9 cellular contexts compared by ENCODE assay signal in genomic region chr7:115274-115911, GRCh38.
A peak's percentile ranks its signal among the peaks of the same experiment; 100 is the strongest.
DNase-seq lines count a peak whose midpoint lies in the region; ATAC-seq, FAIRE-seq and TF ChIP-seq lines count a peak whose summit lies in the region.
"Had no signal": no experiment of that assay in that cellular context is flagged by ENCODE, and none has a peak within 500 bp of the region (broad histone marks: within the 10 kb centered on the region; RNA-seq: fewer than 3 reads in every experiment).

No MANE protein-coding gene starts in this region.

- no peak for ATAC-seq in HepG2
- ATAC-seq in HG03159 (IDR thresholded peaks at IDR 0.05; ENCODE audit: unreplicated experiment), result no peak

- H4K20me1 ChIP-seq in HepG2 (ENCODE audit: insufficient read depth, low read length), result no peaks in the 10 kb centered on the region

- TF ChIP-seq EP300 in HepG2 (IDR thresholded peaks at IDR 0.05; ENCODE audit: low read depth in 2 of 2, low read length in 2 of 2) (no peak), HepG2 (CRISPR knock-in tag; IDR thresholded peaks at IDR 0.05; ENCODE audit: borderline replicate concordance) (no peak)

- H3K4me3 Mint-ChIP-seq in endodermal cell, result no peak overlapping the region
- no peak overlapping the region for H3K4me3 Mint-ChIP-seq in activated naive CD8-positive, alpha-beta T cell treated with anti-CD3 and anti-CD28 coated beads for 36 hours

- no peak for TF ChIP-seq CTCF in liver (IDR thresholded peaks at IDR 0.05; ENCODE audit: low read depth, low read length, missing input control)
- no peak for TF ChIP-seq CTCF in HepG2 (CRISPR knock-in tag; IDR thresholded peaks at IDR 0.05)
- TF ChIP-seq CTCF in endodermal cell (conservative IDR thresholded peaks at IDR 0.05), result no peak

- H3K4me3 ChIP-seq in liver (ENCODE audit: low read depth in 1 of 3, low read length in 3 of 3) (no peak overlapping the region), HepG2 (replicated peaks in 1 of 3; ENCODE audit: insufficient read depth in 1 of 3, low read depth in 2 of 3, low read length in 3 of 3) (no peak overlapping the region), endodermal cell (ENCODE audit: low read length) (no peak overlapping the region)

- H3K4me1 ChIP-seq in liver (ENCODE audit: control insufficient read depth in 4 of 4, insufficient read depth in 4 of 4, low read length in 3 of 4) (peaks cover 0 to 12% (median 3%) of the 10 kb centered on the region in 4 donors), HepG2 (ENCODE audit: insufficient read depth, low read length) (peaks cover 2% of the 10 kb centered on the region), endodermal cell (ENCODE audit: control insufficient read depth, insufficient read depth, low read length) (no peaks in the 10 kb centered on the region)

- POLR2A ChIA-PET in HepG2 (lab: Yijun Ruan, JAX), result no interaction called here

- H3K9me3 ChIP-seq in liver (ENCODE audit: control insufficient read depth in 4 of 4, low read length in 3 of 4), result peaks cover 0 to 5% (median 0%) of the 10 kb centered on the region in 4 donors
- H3K9me3 ChIP-seq in HepG2 (ENCODE audit: low read length), result no peaks in the 10 kb centered on the region
- peaks cover 6% of the 10 kb centered on the region for H3K9me3 ChIP-seq in endodermal cell (ENCODE audit: control insufficient read depth, low read length)

- no peak overlapping the region for H2AFZ ChIP-seq in HepG2 (ENCODE audit: low read length)

- no peak for DNase-seq in HepG2 (ENCODE audit: low spot score)
- DNase-seq in endodermal cell, result peak; percentile 6
- peak; percentile 40 for DNase-seq in midbrain (lab: John Stamatoyannopoulos, UW)
- no peak for DNase-seq in stimulated activated CD4-positive, alpha-beta T cell treated with anti-CD3 and anti-CD28 coated beads, Interleukin-4, amount 100 ng/mL, for 1 hour
- no peak for DNase-seq in activated naive CD8-positive, alpha-beta T cell treated with anti-CD3 and anti-CD28 coated beads for 36 hours
- no peak for DNase-seq in OCI-M2 (lab: John Stamatoyannopoulos, UW; ENCODE audit: unreplicated experiment)
- DNase-seq: ACHN had no signal

- FAIRE-seq in HepG2 (lab: Jason Lieb, UNC), result no peak

- WGBS in liver, result 62% methylated on average over 12 of the region's 12 CpGs
- 43% methylated on average over 12 of the region's 12 CpGs for WGBS in HepG2 (ENCODE audit: low lambda C conversion rate)
- 92 to 95% methylated on average over 4 to 12 of the region's 12 CpGs for WGBS in endodermal cell (ENCODE audit: insufficient coverage in 1 of 2, insufficient read length in 1 of 2), 2 experiments

- H3K27ac Mint-ChIP-seq in endodermal cell, result no peak overlapping the region
- no peak overlapping the region for H3K27ac Mint-ChIP-seq in activated naive CD8-positive, alpha-beta T cell treated with anti-CD3 and anti-CD28 coated beads for 36 hours

- intact Hi-C loops in HepG2 (cut with micrococcal nuclease; ENCODE audit: unreplicated experiment), result no loop called here

- H3K9me3 Mint-ChIP-seq in endodermal cell, result peaks cover 33% of the 10 kb centered on the region
- peaks cover 27% of the 10 kb centered on the region for H3K9me3 Mint-ChIP-seq in activated naive CD8-positive, alpha-beta T cell treated with anti-CD3 and anti-CD28 coated beads for 36 hours

- in situ Hi-C loops in HepG2 (cut with HindIII; ENCODE audit: extremely low pct_ligation_motif_present, low pct_unique_long_range_greater_than_20kb), result no loop called here

- H3K27me3 Mint-ChIP-seq in endodermal cell (ENCODE audit: insufficient read depth), result peaks cover 3% of the 10 kb centered on the region
- peaks cover 53% of the 10 kb centered on the region for H3K27me3 Mint-ChIP-seq in activated naive CD8-positive, alpha-beta T cell treated with anti-CD3 and anti-CD28 coated beads for 36 hours

- H3K4me1 Mint-ChIP-seq in endodermal cell, result peaks cover 10% of the 10 kb centered on the region
- peaks cover 2% of the 10 kb centered on the region for H3K4me1 Mint-ChIP-seq in activated naive CD8-positive, alpha-beta T cell treated with anti-CD3 and anti-CD28 coated beads for 36 hours

- no TSS peak for BruUV-seq in HepG2 (replicated peaks; lab: Mats Ljungman, UMichigan)

- H3K4me2 ChIP-seq in HepG2 (ENCODE audit: low read depth, low read length), result no peak overlapping the region

- TF ChIP-seq POLR2A in HepG2 (IDR thresholded peaks at IDR 0.05; ENCODE audit: insufficient read depth in 1 of 2, low read depth in 2 of 2, low read length in 2 of 2), result no peak

- H3K36me3 ChIP-seq in liver (ENCODE audit: control insufficient read depth in 4 of 4, insufficient read depth in 3 of 4, low read depth in 1 of 4, low read length in 3 of 4) (no peaks in the 10 kb centered on the region), HepG2 (replicated peaks in 1 of 2; ENCODE audit: control insufficient read depth in 1 of 2, insufficient read depth in 2 of 2, low read length in 2 of 2) (no peaks in the 10 kb centered on the region), endodermal cell (ENCODE audit: control insufficient read depth, insufficient read depth, low read length) (no peaks in the 10 kb centered on the region)

- H3K9ac ChIP-seq in liver (ENCODE audit: low read depth in 1 of 2, low read length in 2 of 2) (no peak overlapping the region), HepG2 (ENCODE audit: insufficient read depth, low read depth, low read length) (no peak overlapping the region), endodermal cell (ENCODE audit: extremely low read depth, low read length, poor library complexity, severe bottlenecking) (no peak overlapping the region)

- TF ChIP-seq RAD21 in liver (IDR thresholded peaks at IDR 0.05) (no peak), HepG2 (CRISPR knock-in tag; IDR thresholded peaks at IDR 0.05) (no peak)

- H3K27me3 ChIP-seq in liver (ENCODE audit: control insufficient read depth in 4 of 4, insufficient read depth in 4 of 4, low read length in 3 of 4) (no peaks in the 10 kb centered on the region), HepG2 (ENCODE audit: control insufficient read depth in 1 of 2, insufficient read depth in 2 of 2, low read length in 2 of 2) (peaks cover 2 to 34% of the 10 kb centered on the region in 2 experiments; a peak in 4 of 5 replicates), endodermal cell (ENCODE audit: control insufficient read depth, insufficient read depth, low read length, poor library complexity, severe bottlenecking) (no peaks in the 10 kb centered on the region)

- CTCF ChIA-PET in HepG2 (lab: Yijun Ruan, JAX; ENCODE audit: low intra/inter-chr PET ratio, low total read pairs), result no interaction called here

- H3K27ac ChIP-seq in liver (ENCODE audit: low read depth in 1 of 2, low read length in 2 of 2) (peak overlapping the region; percentile 36 to 38), HepG2 (ENCODE audit: extremely low read length, insufficient read depth, low read length) (no peak overlapping the region), endodermal cell (ENCODE audit: low read depth, low read length) (no peak overlapping the region)

- no peaks in the 10 kb centered on the region for H3K79me2 ChIP-seq in HepG2 (ENCODE audit: insufficient read depth, low read length)

- peaks cover 7% of the 10 kb centered on the region for H3K36me3 Mint-ChIP-seq in endodermal cell (ENCODE audit: low read depth)
- H3K36me3 Mint-ChIP-seq in activated naive CD8-positive, alpha-beta T cell treated with anti-CD3 and anti-CD28 coated beads for 36 hours, result peaks cover 1% of the 10 kb centered on the region

TF ChIP-seq in liver, 16 proteins besides CTCF, POLR2A, EP300 and RAD21:
- TF ChIP-seq SP1 (IDR thresholded peaks at IDR 0.05) (peak; percentile 31), NR2F2 (IDR thresholded peaks at IDR 0.05) (peak; percentile 21), YY1 (IDR thresholded peaks at IDR 0.05) (no peak), RXRA (IDR thresholded peaks at IDR 0.05) (peak; percentile 14 to 49)
TF ChIP-seq in liver: peak in this region for 3.

TF ChIP-seq in HepG2, 621 proteins besides CTCF, POLR2A, EP300 and RAD21:
- TF ChIP-seq MLXIP (CRISPR knock-in tag; IDR thresholded peaks at IDR 0.05; ENCODE audit: borderline replicate concordance), result no peak
- no peak for TF ChIP-seq DNMT3B (CRISPR knock-in tag; conservative IDR thresholded peaks at IDR 0.05)
- no peak for TF ChIP-seq ZNF136 (CRISPR knock-in tag; IDR thresholded peaks at IDR 0.05; ENCODE audit: low read depth)
- TF ChIP-seq ATM (IDR thresholded peaks at IDR 0.05; ENCODE audit: borderline replicate concordance), result no peak
TF ChIP-seq in HepG2: peak in this region for 0.

Comparison
In these comparisons a context has a peak if more than half of its experiments do, and no peak if none do; other contexts are left out.
1. H3K27ac ChIP-seq: peak in liver (2 of 2); none in HepG2 (single experiment) and endodermal cell (single experiment).
2. DNase-seq: peak in endodermal cell (single experiment) and midbrain (single experiment); none in HepG2 (single experiment), stimulated activated CD4-positive, alpha-beta T cell treated with anti-CD3 and anti-CD28 coated beads, Interleukin-4, amount 100 ng/mL, for 1 hour (single experiment), activated naive CD8-positive, alpha-beta T cell treated with anti-CD3 and anti-CD28 coated beads for 36 hours (single experiment) and OCI-M2 (single experiment).